8 cellular contexts compared by ENCODE assay signal in the genomic region with DNA sequence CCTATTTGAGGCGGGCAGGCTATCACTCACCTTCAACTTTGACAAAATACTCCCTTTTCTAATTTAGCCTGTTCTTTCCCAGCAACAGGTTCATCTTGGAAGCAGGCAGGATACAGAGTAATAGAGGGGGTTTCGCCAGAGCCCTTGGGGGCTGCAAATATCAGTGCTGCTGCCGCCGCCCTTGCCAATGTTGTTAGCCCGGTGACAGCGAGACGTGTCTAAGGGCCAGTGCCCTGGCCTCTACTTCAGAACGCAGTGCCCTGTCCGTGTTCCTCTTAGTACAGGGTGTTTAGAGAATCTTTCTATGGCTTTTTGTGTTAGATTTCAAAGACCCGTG. TPM values are rescaled to one million over a fixed set of nuclear protein-coding genes. Genes with fewer than 3 reads are reported as not detected.
DNase-seq lines count a peak whose midpoint lies in the region; ATAC-seq and TF ChIP-seq lines count a peak whose summit lies in the region.

No MANE protein-coding gene starts in this region.

- H3K9ac ChIP-seq in BLaER1 (peak overlapping the region; percentile 86), smooth muscle cell (ENCODE audit: low read depth) (peak overlapping the region; percentile 78)

- no peak for TF ChIP-seq CTCF in smooth muscle cell (IDR thresholded peaks at IDR 0.05; ENCODE audit: borderline replicate concordance, insufficient read depth, poor library complexity, severe bottlenecking)

- no peaks in the 10 kb centered on the region for H3K36me3 Mint-ChIP-seq in IgD-negative memory B cell
- peaks cover 17% of the 10 kb centered on the region for H3K36me3 Mint-ChIP-seq in activated naive CD8-positive, alpha-beta T cell treated with anti-CD3 and anti-CD28 coated beads, Interleukin-2, amount 10 ng/mL, durations not matched to agents 7 days and 5 days

- no peaks in the 10 kb centered on the region for H3K27me3 ChIP-seq in BLaER1
- H3K27me3 ChIP-seq in iPS DF 6.9 (ENCODE audit: control insufficient read depth, insufficient read depth, low read length) = no peaks in the 10 kb centered on the region
- no peaks in the 10 kb centered on the region for H3K27me3 ChIP-seq in smooth muscle cell (ENCODE audit: low read depth)

- H3F3A ChIP-seq in smooth muscle cell (ENCODE audit: low read depth) = peaks cover 17% of the 10 kb centered on the region

- H3K36me3 ChIP-seq in BLaER1 (peaks cover 42% of the 10 kb centered on the region), iPS DF 6.9 (ENCODE audit: control insufficient read depth, insufficient read depth, low read length) (peaks cover 4% of the 10 kb centered on the region; the same call in 1 of the 2 replicates), smooth muscle cell (ENCODE audit: low read depth) (peaks cover under 1% of the 10 kb centered on the region)

- H3K4me1 Mint-ChIP-seq in IgD-negative memory B cell = peaks cover 24 to 37% (median 36%) of the 10 kb centered on the region in 3 donors
- peaks cover 42% of the 10 kb centered on the region for H3K4me1 Mint-ChIP-seq in activated naive CD8-positive, alpha-beta T cell treated with anti-CD3 and anti-CD28 coated beads, Interleukin-2, amount 10 ng/mL, durations not matched to agents 7 days and 5 days

- peak overlapping the region; percentile 90 for H2AFZ ChIP-seq in smooth muscle cell (ENCODE audit: low read depth)

- ATAC-seq in activated naive CD8-positive, alpha-beta T cell treated with anti-CD3 and anti-CD28 coated beads, Interleukin-2, amount 10 ng/mL, durations not matched to agents 7 days and 5 days (ENCODE audit: low read depth) = no peak
- ATAC-seq in HG02885 (IDR thresholded peaks at IDR 0.05; ENCODE audit: poor library complexity, unreplicated experiment) = no peak

- H3K79me2 ChIP-seq in smooth muscle cell (ENCODE audit: low read depth) = peaks cover 72% of the 10 kb centered on the region

- H3K27ac ChIP-seq in BLaER1 (peak overlapping the region; percentile 93), iPS DF 6.9 (ENCODE audit: low read length) (no peak overlapping the region), smooth muscle cell (ENCODE audit: low read depth) (peak overlapping the region; percentile 55)

- H4K20me1 ChIP-seq in BLaER1 (peaks cover 44% of the 10 kb centered on the region), smooth muscle cell (ENCODE audit: low read depth) (peaks cover 46% of the 10 kb centered on the region)

- peak overlapping the region; percentile 86 for H3K4me3 ChIP-seq in BLaER1
- peak overlapping the region; percentile 61; the same call in 1 of the 2 replicates for H3K4me3 ChIP-seq in iPS DF 6.9 (ENCODE audit: low read length)
- peak overlapping the region; percentile 70 for H3K4me3 ChIP-seq in smooth muscle cell

- H3K4me2 ChIP-seq in BLaER1 (peak overlapping the region; percentile 93), smooth muscle cell (peak overlapping the region; percentile 89)

- WGBS in iPS DF 6.9 (ENCODE audit: insufficient coverage, insufficient read length) = no CpG with 5 or more reads among the region's 10 CpGs
- WGBS in smooth muscle cell (ENCODE audit: low lambda C conversion rate) = under 1% methylated on average over 10 of the region's 10 CpGs

- H3K27ac Mint-ChIP-seq in IgD-negative memory B cell = peak overlapping the region; percentile 84 to 96 (median 92)
- peak overlapping the region; percentile 94 for H3K27ac Mint-ChIP-seq in activated naive CD8-positive, alpha-beta T cell treated with anti-CD3 and anti-CD28 coated beads, Interleukin-2, amount 10 ng/mL, durations not matched to agents 7 days and 5 days

- H3K4me1 ChIP-seq in BLaER1 (peaks cover 29% of the 10 kb centered on the region), iPS DF 6.9 (ENCODE audit: control insufficient read depth, insufficient read depth, low read length) (no peaks in the 10 kb centered on the region), smooth muscle cell (ENCODE audit: low read depth) (peaks cover 17% of the 10 kb centered on the region)

- peak; percentile 43 for DNase-seq in activated naive CD8-positive, alpha-beta T cell treated with anti-CD3 and anti-CD28 coated beads, Interleukin-2, amount 10 ng/mL, durations not matched to agents 7 days and 5 days
- DNase-seq in iPS DF 6.9 (ENCODE audit: low read depth, low spot score) = no peak
- no peak for DNase-seq in smooth muscle cell (lab: John Stamatoyannopoulos, UW; ENCODE audit: unreplicated experiment)
- DNase-seq in A172 (ENCODE audit: low spot score) = no peak
- DNase-seq in SW480 (ENCODE audit: low spot score) = no peak

- no peaks in the 10 kb centered on the region for H3K27me3 Mint-ChIP-seq in IgD-negative memory B cell
- no peaks in the 10 kb centered on the region for H3K27me3 Mint-ChIP-seq in activated naive CD8-positive, alpha-beta T cell treated with anti-CD3 and anti-CD28 coated beads, Interleukin-2, amount 10 ng/mL, durations not matched to agents 7 days and 5 days

- no peaks in the 10 kb centered on the region for H3K9me3 Mint-ChIP-seq in IgD-negative memory B cell
- H3K9me3 Mint-ChIP-seq in activated naive CD8-positive, alpha-beta T cell treated with anti-CD3 and anti-CD28 coated beads, Interleukin-2, amount 10 ng/mL, durations not matched to agents 7 days and 5 days = no peaks in the 10 kb centered on the region

- peak overlapping the region; percentile 86 to 99 (median 96) for H3K4me3 Mint-ChIP-seq in IgD-negative memory B cell
- H3K4me3 Mint-ChIP-seq in activated naive CD8-positive, alpha-beta T cell treated with anti-CD3 and anti-CD28 coated beads, Interleukin-2, amount 10 ng/mL, durations not matched to agents 7 days and 5 days = peak overlapping the region; percentile 98

- no peaks in the 10 kb centered on the region; the same call in 1 of the 2 replicates for H3K9me3 ChIP-seq in BLaER1
- H3K9me3 ChIP-seq in iPS DF 6.9 (ENCODE audit: control insufficient read depth, insufficient read depth, low read length) = no peaks in the 10 kb centered on the region
- no peaks in the 10 kb centered on the region for H3K9me3 ChIP-seq in smooth muscle cell (replicated peaks; ENCODE audit: low read depth)

- POLR2A ChIA-PET in activated naive CD8-positive, alpha-beta T cell treated with anti-CD3 and anti-CD28 coated beads, Interleukin-2, amount 10 ng/mL, durations not matched to agents 7 days and 5 days (lab: Charles Lee) = interaction anchor here (1.2 to 3.5 kb wide), 3 partner anchors 11 to 123 kb away, joined by 3 to 45 read pairs (median 19); partner anchors contain the start of gene PHF2

RNA-seq across cellular contexts. Expression of gene FAM120AOS, which starts 0.7 kb away (rescaled TPM):
- polyA plus RNA-seq in IgD-negative memory B cell (62.9 TPM), smooth muscle cell (28.8 and 35.5 TPM in 2 replicates)
- 10 to 100 TPM; 39.8 to 41.6 TPM for total RNA-seq in activated naive CD8-positive, alpha-beta T cell treated with anti-CD3 and anti-CD28 coated beads, Interleukin-2, amount 10 ng/mL, durations not matched to agents 7 days and 5 days
- 18.7 and 23.3 TPM in 2 replicates for total RNA-seq in smooth muscle cell
- 28.9 and 34.1 TPM in 2 replicates for total RNA-seq in A172 (2014; rRNA removed; shearing (Covaris generic))

RNA-seq across cellular contexts. Expression of gene FAM120A, which starts 1.2 kb away (rescaled TPM):
- polyA plus RNA-seq in IgD-negative memory B cell (14.5 TPM), smooth muscle cell (14.4 and 18.0 TPM in 2 replicates)
- 100 to 1,000 TPM; 116 to 117 TPM for total RNA-seq in activated naive CD8-positive, alpha-beta T cell treated with anti-CD3 and anti-CD28 coated beads, Interleukin-2, amount 10 ng/mL, durations not matched to agents 7 days and 5 days
- 45.5 and 47.2 TPM in 2 replicates for total RNA-seq in smooth muscle cell
- 57.1 and 65.1 TPM in 2 replicates for total RNA-seq in A172 (2014; rRNA removed; shearing (Covaris generic))
